In genomic region chr2:241860184-241861078, GRCh38 we compare ENCODE assay signal across 9 cellular contexts. TPM values are rescaled to one million over a fixed set of nuclear protein-coding genes. Genes with fewer than 3 reads are reported as not detected.
DNase-seq lines count a peak whose midpoint lies in the region; ATAC-seq and TF ChIP-seq lines count a peak whose summit lies in the region.
"Had no signal": no experiment of that assay in that cellular context is flagged by ENCODE, and none has a peak within 500 bp of the region (broad histone marks: within the 10 kb centered on the region; RNA-seq: fewer than 3 reads in every experiment).

No MANE protein-coding gene starts in this region.

- TF ChIP-seq POLR2A in heart left ventricle (IDR thresholded peaks at IDR 0.05) = no peak

- H3K27ac Mint-ChIP-seq in stimulated activated naive CD8-positive, alpha-beta T cell treated with anti-CD3 and anti-CD28 coated beads, Interleukin-15, amount 100 ng/mL, for 72 hours = peak overlapping the region; percentile 14 to 97

- peak overlapping the region; percentile 55; the same call in 1 of the 2 replicates for H3K4me3 ChIP-seq in PC-3 (ENCODE audit: low read length)
- peak overlapping the region in 11 of 12 donors; percentile 11 to 50 (median 38) for H3K4me3 ChIP-seq in heart left ventricle
- H3K4me3 ChIP-seq: HAP-1 had no signal

- H3K27me3 ChIP-seq in PC-3 (ENCODE audit: low read length) (no peaks in the 10 kb centered on the region), heart left ventricle (peaks cover 4 to 34% (median 11%) of the 10 kb centered on the region in 9 donors)

- DNase-seq in PC-3 = no peak
- peak in 3 of 5 donors; percentile 51 to 69 (median 53) for DNase-seq in heart left ventricle
- no peak for DNase-seq in stimulated activated naive CD8-positive, alpha-beta T cell treated with anti-CD3 and anti-CD28 coated beads, Interleukin-15, amount 100 ng/mL, for 72 hours
- no peak for DNase-seq in KBM-7
- DNase-seq in NCI-H1105 (lab: John Stamatoyannopoulos, UW) = no peak

- peak overlapping the region; percentile 77 for H3K4me2 ChIP-seq in PC-3 (ENCODE audit: low read length)

- no peaks in the 10 kb centered on the region for H3K36me3 ChIP-seq in PC-3 (ENCODE audit: low read depth, low read length)
- H3K36me3 ChIP-seq in heart left ventricle = no peaks in the 10 kb centered on the region
- H3K36me3 ChIP-seq: HAP-1 had no signal

- H3F3A ChIP-seq in PC-3 (ENCODE audit: low read length, unreplicated experiment) = no peaks in the 10 kb centered on the region

- intact Hi-C loops in PC-3 (cut with micrococcal nuclease) = loop anchor here (10.0 kb wide), 1 partner anchor 126 kb away; the partner anchor contains the start of gene D2HGDH
- intact Hi-C loops in heart left ventricle (cut with DNase I) = loop anchor here in 2 of 10 donors (5.0 to 10.0 kb wide), 2 partner anchors 106 to 128 kb away; partner anchors contain the start of gene D2HGDH (in 1 of the 2)

- CTCF ChIA-PET in PC-3 (lab: Charles Lee) = no interaction called here

- H3K4me1 Mint-ChIP-seq in stimulated activated naive CD8-positive, alpha-beta T cell treated with anti-CD3 and anti-CD28 coated beads, Interleukin-15, amount 100 ng/mL, for 72 hours = peaks cover 94% of the 10 kb centered on the region

- BruUV-seq in PC-3 (replicated peaks; lab: Mats Ljungman, UMichigan) = no TSS peak

- ATAC-seq in GM19372 (IDR thresholded peaks at IDR 0.05; ENCODE audit: low read depth, unreplicated experiment) (peak; percentile 16), PC-3 (peak; percentile 54), heart left ventricle (peak; percentile 37 to 52 (median 43)), HG03097 (IDR thresholded peaks at IDR 0.05; ENCODE audit: low FRiP score, unreplicated experiment) (no peak)
- ATAC-seq in stimulated activated naive CD8-positive, alpha-beta T cell treated with anti-CD3 and anti-CD28 coated beads, Interleukin-15, amount 100 ng/mL, for 72 hours = peak; percentile 26

- WGBS in heart left ventricle, 4 donors = 83 to 95% (median 84%) methylated on average over 7 to 10 of the region's 10 CpGs

- POLR2A ChIA-PET in PC-3 (lab: Charles Lee; ENCODE audit: unreplicated experiment) = no interaction called here

- peak overlapping the region; percentile 87 to 89 for H3K4me3 Mint-ChIP-seq in stimulated activated naive CD8-positive, alpha-beta T cell treated with anti-CD3 and anti-CD28 coated beads, Interleukin-15, amount 100 ng/mL, for 72 hours

- peaks cover 26% of the 10 kb centered on the region for H3K27me3 Mint-ChIP-seq in stimulated activated naive CD8-positive, alpha-beta T cell treated with anti-CD3 and anti-CD28 coated beads, Interleukin-15, amount 100 ng/mL, for 72 hours

- H3K9me3 ChIP-seq in PC-3 (ENCODE audit: low read length) = no peaks in the 10 kb centered on the region
- no peaks in the 10 kb centered on the region for H3K9me3 ChIP-seq in heart left ventricle
- H3K9me3 ChIP-seq: HAP-1 had no signal

- in situ Hi-C loops in KBM-7 (cut with MboI; ENCODE audit: low pct_unique_long_range_greater_than_20kb, low sequenced_read_pairs) = no loop called here

- H3K79me2 ChIP-seq in PC-3 (ENCODE audit: low read length) = no peaks in the 10 kb centered on the region

- peak overlapping the region; percentile 51 for H2AFZ ChIP-seq in PC-3 (ENCODE audit: low read length)

- no peaks in the 10 kb centered on the region for H3K9me2 ChIP-seq in PC-3 (replicated peaks; ENCODE audit: low read length)

- no peaks in the 10 kb centered on the region for H3K4me1 ChIP-seq in PC-3 (ENCODE audit: insufficient read depth, low read length)
- peaks cover 0 to 31% (median 20%) of the 10 kb centered on the region in 12 donors for H3K4me1 ChIP-seq in heart left ventricle
- H3K4me1 ChIP-seq: HAP-1 had no signal

- peaks cover 23 to 26% of the 10 kb centered on the region in 2 donors for H3K9me3 Mint-ChIP-seq in stimulated activated naive CD8-positive, alpha-beta T cell treated with anti-CD3 and anti-CD28 coated beads, Interleukin-15, amount 100 ng/mL, for 72 hours

- H3K9ac ChIP-seq in PC-3 (ENCODE audit: low read length) = no peak overlapping the region

- no peaks in the 10 kb centered on the region for H4K20me1 ChIP-seq in PC-3 (ENCODE audit: low read length)

- H3K27ac ChIP-seq in PC-3 (ENCODE audit: low read length) (no peak overlapping the region), heart left ventricle (peak overlapping the region; percentile 79 to 98 (median 90))
- H3K27ac ChIP-seq: epithelial cell of prostate had no signal

- TF ChIP-seq CTCF in PC-3 (conservative IDR thresholded peaks at IDR 0.05; ENCODE audit: low read depth, low read length) (no peak), heart left ventricle (IDR thresholded peaks at IDR 0.05) (peak in 5 of 12 donors; percentile 4 to 30 (median 18))

RNA-seq across cellular contexts. Expression of gene PDCD1, which starts 1.7 kb away (rescaled TPM):
- total RNA-seq in PC-3 (2014; rRNA removed) (not detected in 2 replicates), heart left ventricle (1 to 10 TPM in 5 of 9 donors, under 1 TPM in 4; 0.27 to 7.6 (median 1.3) TPM)
- 1 to 10 TPM; 3.3 to 4.7 TPM for polyA plus RNA-seq in heart left ventricle

RNA-seq across cellular contexts. Expression of gene RTP5, which starts 9.1 kb away (rescaled TPM):
- not detected in 2 replicates for total RNA-seq in PC-3 (2014; rRNA removed)
- total RNA-seq in heart left ventricle = not detected
- not detected for polyA plus RNA-seq in heart left ventricle

RNA-seq across cellular contexts. Expression of gene NEU4, which starts 51.4 kb away (rescaled TPM):
- total RNA-seq in PC-3 (2014; rRNA removed) = not detected in 2 replicates
- 1 to 10 TPM in 1 of 9 donors, under 1 TPM in 4, not detected in 4; 0.21 to 1.4 (median 0.45) TPM for total RNA-seq in heart left ventricle
- polyA plus RNA-seq in heart left ventricle = under 1 TPM; 0.07 to 0.50 TPM

Comparison
In these comparisons a context has a peak if more than half of its experiments do, and no peak if none do; other contexts are left out.
1. DNase-seq: peak in heart left ventricle (3 of 5); none in PC-3 (single experiment), stimulated activated naive CD8-positive, alpha-beta T cell treated with anti-CD3 and anti-CD28 coated beads, Interleukin-15, amount 100 ng/mL, for 72 hours (0 of 2), KBM-7 (single experiment) and NCI-H1105 (single experiment).